ENCODE assay signal across 8 cellular contexts in the genomic region with DNA sequence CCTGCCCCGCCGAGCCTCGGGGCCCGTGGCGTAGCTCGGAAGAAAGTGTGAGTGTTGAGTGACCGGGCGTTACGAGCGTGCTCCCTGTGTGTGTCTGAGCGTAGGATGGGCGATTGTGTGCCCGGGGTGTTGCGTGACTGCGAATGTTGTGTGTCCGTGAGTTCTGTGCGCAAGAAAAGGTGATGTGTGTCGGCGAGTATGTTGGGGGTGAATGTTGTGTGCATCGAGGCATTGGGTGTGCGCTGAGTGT. TPM values are rescaled to one million over a fixed set of nuclear protein-coding genes. Genes with fewer than 3 reads are reported as not detected.
DNase-seq lines count a peak whose midpoint lies in the region; ATAC-seq and TF ChIP-seq lines count a peak whose summit lies in the region.

No MANE protein-coding gene starts in this region.

- peaks cover 4% of the 10 kb centered on the region; the same call in 1 of the 2 replicates for H3K27me3 ChIP-seq in IMR-90 (ENCODE audit: control insufficient read depth, insufficient read depth, low read length)

- H3K18ac ChIP-seq in IMR-90 (ENCODE audit: low read depth, low read length), result peak overlapping the region; percentile 56

- no peaks in the 10 kb centered on the region for H3K36me3 ChIP-seq in IMR-90 (ENCODE audit: control insufficient read depth, insufficient read depth, low read length)

- H4K5ac ChIP-seq in IMR-90 (ENCODE audit: low read depth, low read length), result no peak overlapping the region

- no peak for TF ChIP-seq RAD21 in IMR-90 (IDR thresholded peaks at IDR 0.05; ENCODE audit: low read length)

- no peak; the same call in 1 of the 2 replicates for ATAC-seq in IMR-90 (ENCODE audit: low read depth)
- ATAC-seq in natural killer cell treated with Interleukin-12 subunit alpha and Interleukin-12 subunit beta and Interleukin-15 and Interleukin-18, amount 100 ng/mL, for 72 hours, result no peak
- no peak for ATAC-seq in GM18502 (IDR thresholded peaks at IDR 0.05; ENCODE audit: poor library complexity, unreplicated experiment)

- TF ChIP-seq POLR2A in IMR-90 (IDR thresholded peaks at IDR 0.05; ENCODE audit: low read depth, low read length), result no peak

- H3K27ac ChIP-seq in IMR-90 (ENCODE audit: insufficient read depth, low read length), result no peak overlapping the region; the same call in 1 of the 2 replicates

- in situ Hi-C loops in IMR-90 (cut with MboI; ENCODE audit: low sequenced_read_pairs), result loop anchor here (10.0 kb wide), 1 partner anchor 1478 kb away; no protein-coding TSS in a partner anchor

- H4K91ac ChIP-seq in IMR-90 (ENCODE audit: insufficient read depth, low read depth, low read length), result peak overlapping the region; percentile 37

- H2BK120ac ChIP-seq in IMR-90 (ENCODE audit: low read depth, low read length), result peak overlapping the region; percentile 44

- H3K79me1 ChIP-seq in IMR-90 (ENCODE audit: low read depth in 1 of 2, low read length in 2 of 2), result peaks cover 3 to 5% of the 10 kb centered on the region in 2 experiments; a peak in 2 of 4 replicates

- no peak overlapping the region; the same call in 2 of the 3 replicates for H2BK15ac ChIP-seq in IMR-90 (ENCODE audit: low read depth, low read length)

- peak overlapping the region; percentile 6 for H3K27ac Mint-ChIP-seq in dendritic cell treated with granulocyte-macrophage colony-stimulating factor and Interleukin-4, amounts not matched to agents 40 ng/mL and 50 ng/mL, for 4 days
- H3K27ac Mint-ChIP-seq in natural killer cell treated with Interleukin-12 subunit alpha and Interleukin-12 subunit beta and Interleukin-15 and Interleukin-18, amount 100 ng/mL, for 72 hours, result peak overlapping the region; percentile 10 to 23

- CTCF ChIA-PET in IMR-90 (lab: Yijun Ruan, JAX), result no interaction called here

- BruUV-seq in IMR-90 (replicated peaks; lab: Mats Ljungman, UMichigan), result no TSS peak

- H2AK5ac ChIP-seq in IMR-90 (ENCODE audit: low read depth, low read length), result peak overlapping the region; percentile 63

- POLR2A ChIA-PET in IMR-90 (lab: Charles Lee; ENCODE audit: unreplicated experiment), result no interaction called here

- dilution Hi-C loops in IMR-90 (cut with HindIII; ENCODE audit: low sequenced_read_pairs, unreplicated experiment), result no loop called here

- H3K4me1 ChIP-seq in IMR-90 (ENCODE audit: control insufficient read depth, insufficient read depth, low read length), result peaks cover 12% of the 10 kb centered on the region

- no peaks in the 10 kb centered on the region for H3K36me3 Mint-ChIP-seq in dendritic cell treated with granulocyte-macrophage colony-stimulating factor and Interleukin-4, amounts not matched to agents 40 ng/mL and 50 ng/mL, for 4 days (ENCODE audit: low read depth)
- H3K36me3 Mint-ChIP-seq in natural killer cell treated with Interleukin-12 subunit alpha and Interleukin-12 subunit beta and Interleukin-15 and Interleukin-18, amount 100 ng/mL, for 72 hours, result peaks cover 7% of the 10 kb centered on the region

- H3K27me3 Mint-ChIP-seq in dendritic cell treated with granulocyte-macrophage colony-stimulating factor and Interleukin-4, amounts not matched to agents 40 ng/mL and 50 ng/mL, for 4 days, result peaks cover 68% of the 10 kb centered on the region
- peaks cover 41 to 65% of the 10 kb centered on the region in 2 donors for H3K27me3 Mint-ChIP-seq in natural killer cell treated with Interleukin-12 subunit alpha and Interleukin-12 subunit beta and Interleukin-15 and Interleukin-18, amount 100 ng/mL, for 72 hours

- peak overlapping the region; percentile 98 for H2AFZ ChIP-seq in IMR-90 (replicated peaks; ENCODE audit: low read length, poor library complexity)

- H2AK9ac ChIP-seq in IMR-90 (replicated peaks; ENCODE audit: low read depth, low read length, poor library complexity), result peak overlapping the region; percentile 97

- peaks cover 21% of the 10 kb centered on the region for H3K4me1 Mint-ChIP-seq in dendritic cell treated with granulocyte-macrophage colony-stimulating factor and Interleukin-4, amounts not matched to agents 40 ng/mL and 50 ng/mL, for 4 days (ENCODE audit: low read depth)
- peaks cover 17 to 18% of the 10 kb centered on the region in 2 donors for H3K4me1 Mint-ChIP-seq in natural killer cell treated with Interleukin-12 subunit alpha and Interleukin-12 subunit beta and Interleukin-15 and Interleukin-18, amount 100 ng/mL, for 72 hours (ENCODE audit: low read depth in 2 of 2)

- H3K14ac ChIP-seq in IMR-90 (replicated peaks; ENCODE audit: low read depth, low read length), result peak overlapping the region; percentile 87

- H3K9me1 ChIP-seq in IMR-90 (ENCODE audit: insufficient read depth, low read length), result no peaks in the 10 kb centered on the region

- H3K9me3 ChIP-seq in IMR-90 (ENCODE audit: control insufficient read depth, insufficient read depth, low read length), result no peaks in the 10 kb centered on the region

- intact Hi-C loops in IMR-90 (cut with micrococcal nuclease), result loop anchor here (1.0 to 5.0 kb wide), 8 partner anchors 217 to 1472 kb away; no protein-coding TSS in a partner anchor
- intact Hi-C loops in dendritic cell treated with granulocyte-macrophage colony-stimulating factor and Interleukin-4, amounts not matched to agents 40 ng/mL and 50 ng/mL, for 4 days (cut with micrococcal nuclease), result loop anchor here (5.0 to 10.0 kb wide), 3 partner anchors 1146 to 1678 kb away; no protein-coding TSS in a partner anchor

- peak overlapping the region; percentile 79 for H3K4me3 Mint-ChIP-seq in dendritic cell treated with granulocyte-macrophage colony-stimulating factor and Interleukin-4, amounts not matched to agents 40 ng/mL and 50 ng/mL, for 4 days
- peak overlapping the region; percentile 89 for H3K4me3 Mint-ChIP-seq in natural killer cell treated with Interleukin-12 subunit alpha and Interleukin-12 subunit beta and Interleukin-15 and Interleukin-18, amount 100 ng/mL, for 72 hours

- H4K8ac ChIP-seq in IMR-90 (ENCODE audit: low read depth in 2 of 2, low read length in 2 of 2), result peak overlapping the region; percentile 8 to 54; a peak in 3 of 4 replicates

- peak overlapping the region; percentile 89 for H3K23ac ChIP-seq in IMR-90 (ENCODE audit: low read depth, low read length)

- H3K4me3 ChIP-seq in IMR-90 (ENCODE audit: insufficient read depth, low read depth, low read length), result peak overlapping the region; percentile 61

- peak overlapping the region; percentile 99 for H3K4me2 ChIP-seq in IMR-90 (ENCODE audit: low read depth, low read length)

- H3K56ac ChIP-seq in IMR-90 (ENCODE audit: extremely low read depth, insufficient read depth, low read length), result no peak overlapping the region; the same call in 1 of the 2 replicates

- 2% methylated on average over 14 of the region's 21 CpGs; no CpG with 5 or more reads in 1 of the 2 experiments for WGBS in IMR-90 (ENCODE audit: extremely low coverage in 2 of 2, insufficient read length in 1 of 2), 2 experiments

- peak overlapping the region; percentile 71 for H3K4ac ChIP-seq in IMR-90 (ENCODE audit: low read depth, low read length)

- no peaks in the 10 kb centered on the region for H4K20me1 ChIP-seq in IMR-90 (ENCODE audit: insufficient read depth, low read length)

- H3K9me3 Mint-ChIP-seq in dendritic cell treated with granulocyte-macrophage colony-stimulating factor and Interleukin-4, amounts not matched to agents 40 ng/mL and 50 ng/mL, for 4 days, result no peaks in the 10 kb centered on the region
- H3K9me3 Mint-ChIP-seq in natural killer cell treated with Interleukin-12 subunit alpha and Interleukin-12 subunit beta and Interleukin-15 and Interleukin-18, amount 100 ng/mL, for 72 hours, result no peaks in the 10 kb centered on the region

- no peak overlapping the region for H2BK20ac ChIP-seq in IMR-90 (ENCODE audit: low read depth, low read length)

- DNase-seq in AG20443 (ENCODE audit: low spot score) (peak; percentile 16), IMR-90 (no peak), AG08395 (ENCODE audit: low spot score) (no peak), HuH-7.5 (ENCODE audit: low spot score) (no peak)
- no peak for DNase-seq in natural killer cell treated with Interleukin-12 subunit alpha and Interleukin-12 subunit beta and Interleukin-15 and Interleukin-18, amount 100 ng/mL, for 72 hours (ENCODE audit: low spot score)
- no peak for DNase-seq in stimulated activated CD8-positive, alpha-beta memory T cell treated with anti-CD3 and anti-CD28 coated beads, Interleukin-4, amount 100 ng/mL, for 48 hours

- no peak overlapping the region for H2BK5ac ChIP-seq in IMR-90 (ENCODE audit: low read depth, low read length, poor library complexity, severe bottlenecking)

- H3K9ac ChIP-seq in IMR-90 (ENCODE audit: low read depth, low read length), result peak overlapping the region; percentile 77

- TF ChIP-seq CTCF in IMR-90 (conservative IDR thresholded peaks at IDR 0.05; ENCODE audit: low read depth, low read length), result no peak

TF ChIP-seq in IMR-90, 13 proteins besides CTCF, POLR2A, EP300 and RAD21 (continues in another document):
- TF ChIP-seq FOS (IDR thresholded peaks at IDR 0.05; ENCODE audit: low read depth, low read length) (no peak), SMC3 (IDR thresholded peaks at IDR 0.05; ENCODE audit: low read depth, low read length) (no peak), MAZ (IDR thresholded peaks at IDR 0.05; ENCODE audit: borderline replicate concordance, low read depth, low read length) (no peak), RCOR1 (IDR thresholded peaks at IDR 0.05; ENCODE audit: insufficient replicate concordance, low read length) (no peak), CEBPB (IDR thresholded peaks at IDR 0.05; ENCODE audit: low read depth, low read length) (no peak), CHD1 (IDR thresholded peaks at IDR 0.05; ENCODE audit: low read depth, low read length) (no peak)

RNA-seq across cellular contexts. Expression of gene PTPRU, which starts 0.3 kb away (rescaled TPM):
- 5.0 and 7.0 TPM in 2 replicates for total RNA-seq in IMR-90 (2012; rRNA removed)
- 10.7 and 10.8 TPM in 2 replicates for polyA plus RNA-seq in IMR-90 (2012; rRNA removed)
- polyA plus RNA-seq in IMR-90 (2012; cell fraction: cytosol; rRNA removed), result 12.3 and 16.6 TPM in 2 replicates
- polyA plus RNA-seq in IMR-90 (2012; cell fraction: nucleus; rRNA removed; ENCODE audit: low replicate concordance), result 18.5 and 56.4 TPM in 2 replicates
- 1 to 10 TPM; 1.3 to 1.4 TPM for total RNA-seq in natural killer cell treated with Interleukin-12 subunit alpha and Interleukin-12 subunit beta and Interleukin-15 and Interleukin-18, amount 100 ng/mL, for 72 hours

RNA-seq across cellular contexts. Expression of gene MECR, which starts 5.9 kb away (rescaled TPM):
- 19.2 and 20.3 TPM in 2 replicates for total RNA-seq in IMR-90 (2012; rRNA removed)
- polyA plus RNA-seq in IMR-90 (2012; rRNA removed), result 24.8 and 38.1 TPM in 2 replicates
- polyA plus RNA-seq in IMR-90 (2012; cell fraction: cytosol; rRNA removed), result 15.9 and 19.6 TPM in 2 replicates
- polyA plus RNA-seq in IMR-90 (2012; cell fraction: nucleus; rRNA removed; ENCODE audit: low replicate concordance), result 25.0 and 29.9 TPM in 2 replicates
- 10 to 100 TPM; 21.2 to 36.2 TPM for total RNA-seq in natural killer cell treated with Interleukin-12 subunit alpha and Interleukin-12 subunit beta and Interleukin-15 and Interleukin-18, amount 100 ng/mL, for 72 hours

RNA-seq across cellular contexts. Expression of gene SRSF4, which starts 55.0 kb away (rescaled TPM):
- 20.8 and 38.6 TPM in 2 replicates for total RNA-seq in IMR-90 (2012; rRNA removed)
- 37.8 and 48.5 TPM in 2 replicates for polyA plus RNA-seq in IMR-90 (2012; rRNA removed)
- polyA plus RNA-seq in IMR-90 (2012; cell fraction: cytosol; rRNA removed), result 20.4 and 21.2 TPM in 2 replicates
- 75.0 and 295 TPM in 2 replicates for polyA plus RNA-seq in IMR-90 (2012; cell fraction: nucleus; rRNA removed; ENCODE audit: low replicate concordance)
- 100 to 1,000 TPM; 127 to 145 TPM for total RNA-seq in natural killer cell treated with Interleukin-12 subunit alpha and Interleukin-12 subunit beta and Interleukin-15 and Interleukin-18, amount 100 ng/mL, for 72 hours
